In genomic region chr4:37797923-37798322, GRCh38 we compare ENCODE assay signal across 1 cellular context.
TF ChIP-seq lines count a peak whose summit lies in the region.

No MANE protein-coding gene starts in this region.

TF ChIP-seq in GM12878, 131 proteins besides CTCF, POLR2A, EP300 and RAD21 (continued from another document):
- TF ChIP-seq E4F1 (IDR thresholded peaks at IDR 0.05; ENCODE audit: borderline replicate concordance, partially characterized antibody), result no peak
- no peak for TF ChIP-seq ZBTB4 (CRISPR knock-in tag; IDR thresholded peaks at IDR 0.05)
- TF ChIP-seq RUNX3 (IDR thresholded peaks at IDR 0.05; ENCODE audit: low read length), result no peak
- peak; percentile 25 for TF ChIP-seq MEF2B (IDR thresholded peaks at IDR 0.05; ENCODE audit: partially characterized antibody, poor library complexity, severe bottlenecking)
- no peak for TF ChIP-seq E2F8 (IDR thresholded peaks at IDR 0.05; ENCODE audit: low read depth, partially characterized antibody)
- peak; percentile 53 for TF ChIP-seq JUNB (IDR thresholded peaks at IDR 0.05)
- TF ChIP-seq CUX1 (IDR thresholded peaks at IDR 0.05; ENCODE audit: insufficient replicate concordance, low read depth, low read length), result no peak
- TF ChIP-seq MEF2A (IDR thresholded peaks at IDR 0.05; ENCODE audit: insufficient read depth, low read depth, low read length), result peak; percentile 29; the same call in 1 of the 2 replicates
